16 cellular contexts compared by ENCODE assay signal in the genomic region with DNA sequence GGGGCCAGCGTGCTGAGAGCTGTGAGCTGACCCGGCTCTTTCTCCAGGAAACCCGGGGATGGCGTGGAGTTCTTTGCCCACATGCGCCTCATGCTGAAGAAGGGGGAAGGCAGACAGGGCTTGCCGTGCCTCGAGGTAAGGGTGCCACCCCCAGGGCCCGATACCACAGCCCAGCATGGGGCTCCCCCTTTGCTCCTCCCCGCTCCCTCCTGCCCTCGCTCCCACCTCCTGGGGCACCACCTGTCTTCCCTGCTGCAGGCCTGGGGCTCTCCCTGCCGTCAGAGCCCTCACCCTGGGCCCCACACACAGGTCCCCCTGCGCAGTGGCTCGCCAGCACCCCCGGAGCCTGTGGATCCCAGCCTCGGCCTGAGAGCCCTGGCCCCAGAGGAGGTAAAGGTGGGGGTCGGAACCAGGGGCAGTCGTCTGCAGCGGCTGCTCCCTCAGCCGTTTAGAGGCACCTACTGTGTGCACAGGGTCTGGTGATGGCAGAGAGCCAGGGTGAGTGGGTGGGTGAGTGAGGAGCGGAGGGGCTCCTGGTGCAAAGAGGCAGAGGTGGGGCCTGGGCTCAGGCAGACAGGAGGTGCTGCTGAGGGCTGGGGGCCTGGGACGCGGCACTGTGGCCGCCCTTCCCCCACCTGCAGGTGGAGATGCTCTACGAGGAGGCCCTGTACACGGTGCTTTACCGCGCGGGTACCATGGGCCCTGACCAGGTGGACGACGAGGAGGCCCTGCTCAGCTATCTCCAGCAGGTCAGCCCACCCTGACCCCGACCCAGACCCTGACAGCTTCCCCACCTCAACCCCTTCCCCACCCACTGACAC.
"Had no signal": no experiment of that assay in that cellular context is flagged by ENCODE, and none has a peak within 500 bp of the region (broad histone marks: within the 10 kb centered on the region; RNA-seq: fewer than 3 reads in every experiment).

No MANE protein-coding gene starts in this region.

- DNase-seq: activated CD4-positive, CD25-positive, alpha-beta regulatory T cell treated with anti-CD3 and anti-CD28 coated beads, Interleukin-2, amount 50 U/mL, for 72 hours; activated CD8-positive, alpha-beta memory T cell treated with anti-CD3 and anti-CD28 coated beads, Interleukin-2, amount 10 ng/mL, durations not matched to agents 7 days and 5 days; activated effector memory CD4-positive, alpha-beta T cell treated with Interleukin-2 at 50 U/mL for 16 hours; activated T-cell treated with anti-CD3 and anti-CD28 coated beads, Interleukin-2, amount 50 U/mL, for 24 hours; aorta; caudate nucleus; NCI-H1092; NCI-H226; NCI-H510A treated with DMSO at 0.1 percent for 48 hours; SIG-M5; T-helper 17 cell; T-helper 9 cell had no signal

- ATAC-seq: activated CD8-positive, alpha-beta memory T cell treated with anti-CD3 and anti-CD28 coated beads, Interleukin-2, amount 10 ng/mL, durations not matched to agents 7 days and 5 days; T-helper 17 cell; WTC11 had no signal

- H3K36me3 ChIP-seq: breast epithelium had no signal

- H3K9me3 ChIP-seq: breast epithelium had no signal

- H3K4me3 ChIP-seq: breast epithelium, PC-9 had no signal

- H2AFZ ChIP-seq: PC-9 had no signal

- H3K27ac ChIP-seq: breast epithelium, KMS-11, PC-9 had no signal

- H3K9ac ChIP-seq: KMS-11 had no signal

- H3K4me2 ChIP-seq: KMS-11, PC-9 had no signal
